In the genomic region with DNA sequence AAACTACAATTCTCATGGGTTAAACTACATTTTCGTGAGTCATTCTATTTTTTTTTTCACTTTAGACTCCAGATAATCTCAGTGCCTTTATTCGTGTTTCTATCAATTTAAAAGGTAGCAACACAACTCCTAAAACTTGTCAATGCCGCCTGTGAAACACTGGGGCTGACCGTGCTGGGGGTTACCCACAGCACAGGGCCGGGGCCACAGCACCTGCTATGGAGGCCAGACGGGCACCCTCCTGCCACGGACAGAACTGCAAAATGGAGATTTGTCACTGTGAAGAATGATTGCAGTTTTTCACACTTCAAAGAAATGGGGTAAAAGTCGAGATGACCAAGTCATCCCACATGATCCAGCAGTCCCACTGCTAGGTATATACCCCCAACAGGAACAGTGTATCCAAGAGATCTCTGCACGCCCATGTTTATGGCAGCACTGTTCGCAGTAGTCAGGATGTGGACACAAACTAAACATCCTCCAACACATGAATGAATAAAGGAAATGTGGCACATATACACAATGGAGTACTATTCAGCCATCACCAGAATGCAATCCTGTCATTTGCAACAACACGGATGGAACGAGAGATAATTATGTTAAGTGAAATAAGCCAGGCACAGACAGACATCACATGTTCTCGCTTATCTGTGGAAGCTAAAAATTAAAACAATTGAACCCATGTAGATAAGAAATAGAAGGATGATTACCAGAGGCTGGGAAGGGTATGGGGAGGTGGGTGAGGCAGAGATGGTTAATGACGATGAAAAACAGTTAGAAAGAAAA, we compare ENCODE assay signal across 22 cellular contexts.
DNase-seq lines count a peak whose midpoint lies in the region; ATAC-seq, FAIRE-seq and TF ChIP-seq lines count a peak whose summit lies in the region.
"Had no signal": no experiment of that assay in that cellular context is flagged by ENCODE, and none has a peak within 500 bp of the region (broad histone marks: within the 10 kb centered on the region; RNA-seq: fewer than 3 reads in every experiment).

No MANE protein-coding gene starts in this region.

- H2AFZ ChIP-seq in GM23338, result 0 out of 2 replicates have a peak overlapping the region, but pooled peaks have one; percentile 14
- H2AFZ ChIP-seq in neural progenitor cell (replicated peaks), result peak overlapping the region; percentile 34
- H2AFZ ChIP-seq: GM23248 had no signal

- H3F3A ChIP-seq in GM23338 (replicated peaks; ENCODE audit: low read depth) (no peaks in the 10 kb centered on the region), neural progenitor cell (ENCODE audit: low read depth) (peaks cover 11% of the 10 kb centered on the region)

- no peaks in the 10 kb centered on the region for H3K4me1 Mint-ChIP-seq in GM23338
- no peaks in the 10 kb centered on the region for H3K4me1 Mint-ChIP-seq in neural progenitor cell
- H3K4me1 Mint-ChIP-seq: B cell; CD4-positive, CD25-positive, alpha-beta regulatory T cell had no signal

- H3K9me2 ChIP-seq in GM23338 (ENCODE audit: insufficient read depth), result 0 out of 2 replicates have a peak, but pooled peaks cover 10% of the 10 kb centered on the region

- no peak for TF ChIP-seq CTCF in GM23338 (conservative IDR thresholded peaks at IDR 0.05; ENCODE audit: low read depth in 2 of 2)
- TF ChIP-seq CTCF in neural progenitor cell (IDR thresholded peaks at IDR 0.05), result no peak
- no peak for TF ChIP-seq CTCF in testis (IDR thresholded peaks at IDR 0.05)

- no peak overlapping the region for H3K27ac ChIP-seq in GM23338 (ENCODE audit: low read depth)
- H3K27ac ChIP-seq in neural progenitor cell, result no peak overlapping the region
- H3K27ac ChIP-seq in testis, result no peak overlapping the region
- H3K27ac ChIP-seq: 22Rv1, BLaER1, C4-2B, GM23248 had no signal

- TF ChIP-seq POLR2A in testis (IDR thresholded peaks at IDR 0.05), result no peak
- no peak for TF ChIP-seq POLR2A in H54 (IDR thresholded peaks at IDR 0.05; ENCODE audit: low read depth, low read length)

- no peaks in the 10 kb centered on the region for H3K9me3 ChIP-seq in neural progenitor cell (ENCODE audit: low read depth)
- H3K9me3 ChIP-seq in testis, result no peaks in the 10 kb centered on the region
- H3K9me3 ChIP-seq: BLaER1, Caco-2, HAP-1 had no signal

- no peaks in the 10 kb centered on the region for H3K79me2 ChIP-seq in GM23338 (replicated peaks; ENCODE audit: insufficient read depth)
- H3K79me2 ChIP-seq in neural progenitor cell (ENCODE audit: low read depth), result no peaks in the 10 kb centered on the region

- H3K4me2 ChIP-seq in GM23338 (no peak overlapping the region), neural progenitor cell (no peak overlapping the region)
- H3K4me2 ChIP-seq: BLaER1 had no signal

- DNase-seq in GM23338 (ENCODE audit: low spot score), result no peak
- no peak for DNase-seq in neural progenitor cell (ENCODE audit: low spot score)
- no peak for DNase-seq in testis
- DNase-seq in H54 (ENCODE audit: insufficient read length, low spot score), result no peak
- DNase-seq: Caco-2; CD4-positive, CD25-positive, alpha-beta regulatory T cell; CD8-positive, alpha-beta T cell; DMS153; DND-41; GM23248; HFFc6 had no signal

- no peaks in the 10 kb centered on the region for H3K4me1 ChIP-seq in GM23338 (ENCODE audit: insufficient read depth)
- H3K4me1 ChIP-seq in neural progenitor cell, result peaks cover 6% of the 10 kb centered on the region
- H3K4me1 ChIP-seq in testis, result no peaks in the 10 kb centered on the region
- H3K4me1 ChIP-seq: Caco-2, HAP-1 had no signal

- no peak for FAIRE-seq in H54 (lab: Jason Lieb, UNC)
- FAIRE-seq: A204.1, G401.6, GM12892, GM19239 had no signal

- WGBS in testis, 2 donors, result 90 to 91% methylated on average over 14 of the region's 14 CpGs

- no peak overlapping the region for H3K9ac ChIP-seq in neural progenitor cell
- H3K9ac ChIP-seq: BLaER1, GM23248 had no signal

- H3K4me3 Mint-ChIP-seq in GM23338 (no peak overlapping the region), neural progenitor cell (no peak overlapping the region)
- H3K4me3 Mint-ChIP-seq: B cell; CD4-positive, CD25-positive, alpha-beta regulatory T cell; CD8-positive, alpha-beta T cell; HFFc6 had no signal

- intact Hi-C loops in testis (cut with DNase I; ENCODE audit: low total_unique reads), result no loop called here

- ATAC-seq in GM23338 (no peak), SK-N-SH treated with all-trans-retinoic acid at 6 μM for 48 hours (no peak), GM18517 (IDR thresholded peaks at IDR 0.05; ENCODE audit: unreplicated experiment) (no peak)
- ATAC-seq: CD8-positive, alpha-beta T cell had no signal

- no peaks in the 10 kb centered on the region for H3K27me3 ChIP-seq in GM23338 (ENCODE audit: insufficient read depth)
- no peaks in the 10 kb centered on the region for H3K27me3 ChIP-seq in neural progenitor cell
- no peaks in the 10 kb centered on the region for H3K27me3 ChIP-seq in testis
- H3K27me3 ChIP-seq: BLaER1 had no signal

- H3K9me3 Mint-ChIP-seq in GM23338 (peaks cover 5% of the 10 kb centered on the region; the same call in 2 of the 3 replicates), neural progenitor cell (peaks cover 2% of the 10 kb centered on the region)
- H3K9me3 Mint-ChIP-seq: CD8-positive, alpha-beta T cell had no signal

- H3K4me3 ChIP-seq in GM23338, result no peak overlapping the region
- H3K4me3 ChIP-seq in neural progenitor cell, result no peak overlapping the region
- H3K4me3 ChIP-seq in testis, result no peak overlapping the region
- H3K4me3 ChIP-seq: BLaER1, GM23248, HAP-1 had no signal

- H3K27ac Mint-ChIP-seq in GM23338 (no peak overlapping the region), neural progenitor cell (no peak overlapping the region)
- H3K27ac Mint-ChIP-seq: B cell; CD4-positive, CD25-positive, alpha-beta regulatory T cell; CD8-positive, alpha-beta T cell; HFFc6 had no signal

- H3K27me3 Mint-ChIP-seq in GM23338 (ENCODE audit: insufficient read depth, low read depth, poor library complexity), result peaks cover 9% of the 10 kb centered on the region
- H3K27me3 Mint-ChIP-seq in neural progenitor cell (ENCODE audit: insufficient read depth, low read depth), result no peaks in the 10 kb centered on the region
- H3K27me3 Mint-ChIP-seq: B cell had no signal

- peaks cover 4% of the 10 kb centered on the region; the same call in 2 of the 3 replicates for H3K36me3 Mint-ChIP-seq in GM23338 (ENCODE audit: low read depth)
- no peaks in the 10 kb centered on the region for H3K36me3 Mint-ChIP-seq in neural progenitor cell
- H3K36me3 Mint-ChIP-seq: CD4-positive, CD25-positive, alpha-beta regulatory T cell; CD8-positive, alpha-beta T cell had no signal

- H4K20me1 ChIP-seq in GM23338 (replicated peaks; ENCODE audit: insufficient read depth) (no peaks in the 10 kb centered on the region), neural progenitor cell (ENCODE audit: low read depth) (no peaks in the 10 kb centered on the region)
- H4K20me1 ChIP-seq: BLaER1 had no signal

- no peaks in the 10 kb centered on the region for H3K36me3 ChIP-seq in GM23338 (ENCODE audit: insufficient read depth)
- no peaks in the 10 kb centered on the region for H3K36me3 ChIP-seq in neural progenitor cell
- H3K36me3 ChIP-seq in testis (ENCODE audit: low read depth, missing control alignments), result no peaks in the 10 kb centered on the region
- H3K36me3 ChIP-seq: BLaER1, HAP-1 had no signal

TF ChIP-seq in GM23338, 12 proteins besides CTCF, POLR2A, EP300 and RAD21:
- TF ChIP-seq ZNF331 (CRISPR knock-in tag; IDR thresholded peaks at IDR 0.05; ENCODE audit: low read depth), result no peak

TF ChIP-seq in SK-N-SH treated with all-trans-retinoic acid at 6 μM for 48 hours, 23 proteins besides CTCF, POLR2A, EP300 and RAD21:
- TF ChIP-seq TCF4 (CRISPR knock-in tag; IDR thresholded peaks at IDR 0.05; ENCODE audit: borderline replicate concordance), result peak; percentile 83
- TF ChIP-seq ZC3H10 (CRISPR knock-in tag; IDR thresholded peaks at IDR 0.05), result no peak
- TF ChIP-seq CSRNP3 (CRISPR knock-in tag; IDR thresholded peaks at IDR 0.05), result no peak
- TF ChIP-seq TSHZ2 (CRISPR knock-in tag; IDR thresholded peaks at IDR 0.05), result no peak
- TF ChIP-seq ZNF8 (CRISPR knock-in tag; IDR thresholded peaks at IDR 0.05), result peak; percentile 73
- no peak for TF ChIP-seq ISL1 (CRISPR knock-in tag; IDR thresholded peaks at IDR 0.05)
